9 cellular contexts compared by ENCODE assay signal in genomic region chr6:33203443-33204164, GRCh38. TPM values are rescaled to one million over a fixed set of nuclear protein-coding genes. Genes with fewer than 3 reads are reported as not detected.
A peak's percentile ranks its signal among the peaks of the same experiment; 100 is the strongest.
DNase-seq lines count a peak whose midpoint lies in the region; ATAC-seq and TF ChIP-seq lines count a peak whose summit lies in the region.
"Had no signal": no experiment of that assay in that cellular context is flagged by ENCODE, and none has a peak within 500 bp of the region (broad histone marks: within the 10 kb centered on the region; RNA-seq: fewer than 3 reads in every experiment).

No MANE protein-coding gene starts in this region.

- intact Hi-C loops in CD4-positive, alpha-beta memory T cell (cut with micrococcal nuclease): loop anchor here (1.0 to 10.0 kb wide), 7 partner anchors 46 to 1539 kb away; partner anchors contain the start of genes C6orf47, CSNK2B, CUTA and GPANK1
- intact Hi-C loops in testis (cut with DNase I; ENCODE audit: low total_unique reads): loop anchor here (10.0 kb wide), 1 partner anchor 111 kb away; the partner anchor contains the start of genes TAPBP and ZBTB22

- TF ChIP-seq CTCF in neural progenitor cell (IDR thresholded peaks at IDR 0.05) (no peak), testis (IDR thresholded peaks at IDR 0.05) (no peak)

- DNase-seq in CD4-positive, alpha-beta memory T cell: no peak
- DNase-seq in Karpas-422: no peak
- no peak for DNase-seq in central memory CD8-positive, alpha-beta T cell (ENCODE audit: low spot score in 2 of 2)
- DNase-seq in neural progenitor cell (ENCODE audit: low spot score): no peak
- DNase-seq in testis: no peak
- DNase-seq in DMS153 treated with DMSO at 0.1 percent for 48 hours (lab: John Stamatoyannopoulos, UW; ENCODE audit: unreplicated experiment): no peak

- H3K4me1 ChIP-seq in CD4-positive, alpha-beta memory T cell (ENCODE audit: insufficient read depth, low read length): peaks cover 56% of the 10 kb centered on the region
- H3K4me1 ChIP-seq in Karpas-422 (ENCODE audit: low read length) (peaks cover 54% of the 10 kb centered on the region), neural progenitor cell (peaks cover 39% of the 10 kb centered on the region), testis (peaks cover 45% of the 10 kb centered on the region)

- peak overlapping the region in 1 of 2 donors; percentile 88 for H3K4me3 ChIP-seq in CD4-positive, alpha-beta memory T cell (ENCODE audit: low read length in 2 of 2)
- no peak overlapping the region; the same call in 1 of the 2 replicates for H3K4me3 ChIP-seq in Karpas-422 (ENCODE audit: low read length)
- H3K4me3 ChIP-seq in neural progenitor cell: peak overlapping the region; percentile 70
- no peak overlapping the region for H3K4me3 ChIP-seq in testis

- peaks cover 13% of the 10 kb centered on the region for H3K36me3 ChIP-seq in CD4-positive, alpha-beta memory T cell (ENCODE audit: insufficient read depth, low read length)
- H3K36me3 ChIP-seq in Karpas-422 (ENCODE audit: insufficient read depth, low read length): peaks cover 18% of the 10 kb centered on the region
- H3K36me3 ChIP-seq in neural progenitor cell: no peaks in the 10 kb centered on the region
- no peaks in the 10 kb centered on the region for H3K36me3 ChIP-seq in testis (ENCODE audit: low read depth, missing control alignments)

- POLR2A ChIA-PET in CD4-positive, alpha-beta memory T cell (lab: Charles Lee; ENCODE audit: partially characterized antibody): interaction anchor here (1.0 kb wide), 1 partner anchor 45 kb away, joined by 4 read pairs; no protein-coding TSS in a partner anchor

- peaks cover 67% of the 10 kb centered on the region for H3F3A ChIP-seq in neural progenitor cell (ENCODE audit: low read depth)

- H3K27me3 ChIP-seq in CD4-positive, alpha-beta memory T cell (ENCODE audit: insufficient read depth, low read length): no peaks in the 10 kb centered on the region
- H3K27me3 ChIP-seq in Karpas-422 (ENCODE audit: low read length): no peaks in the 10 kb centered on the region
- H3K27me3 ChIP-seq in neural progenitor cell: peaks cover 8% of the 10 kb centered on the region
- no peaks in the 10 kb centered on the region for H3K27me3 ChIP-seq in testis
- H3K27me3 ChIP-seq: ascending aorta had no signal

- H3K27ac Mint-ChIP-seq in CD4-positive, alpha-beta memory T cell: peak overlapping the region; percentile 75 to 97 (median 91)
- peak overlapping the region; percentile 57 for H3K27ac Mint-ChIP-seq in central memory CD8-positive, alpha-beta T cell (ENCODE audit: low read depth)
- H3K27ac Mint-ChIP-seq in neural progenitor cell: peak overlapping the region; percentile 97

- H3K4me2 ChIP-seq in Karpas-422 (ENCODE audit: low read depth, low read length, poor library complexity, severe bottlenecking) (peak overlapping the region; percentile 8), neural progenitor cell (peak overlapping the region; percentile 85)

- CTCF ChIA-PET in CD4-positive, alpha-beta memory T cell (lab: Charles Lee; ENCODE audit: partially characterized antibody): no interaction called here

- peak overlapping the region; percentile 87 to 100 (median 97) for H3K4me3 Mint-ChIP-seq in CD4-positive, alpha-beta memory T cell
- peak overlapping the region; percentile 99 for H3K4me3 Mint-ChIP-seq in central memory CD8-positive, alpha-beta T cell
- H3K4me3 Mint-ChIP-seq in neural progenitor cell: peak overlapping the region; percentile 99

- H3K79me2 ChIP-seq in Karpas-422 (ENCODE audit: low read length) (peaks cover 38% of the 10 kb centered on the region), neural progenitor cell (ENCODE audit: low read depth) (peaks cover 38% of the 10 kb centered on the region)

- no peaks in the 10 kb centered on the region for H3K27me3 Mint-ChIP-seq in CD4-positive, alpha-beta memory T cell
- no peaks in the 10 kb centered on the region for H3K27me3 Mint-ChIP-seq in central memory CD8-positive, alpha-beta T cell
- peaks cover 9% of the 10 kb centered on the region for H3K27me3 Mint-ChIP-seq in neural progenitor cell (ENCODE audit: insufficient read depth, low read depth)

- H3K36me3 Mint-ChIP-seq in CD4-positive, alpha-beta memory T cell: peaks cover 21 to 51% of the 10 kb centered on the region in 2 donors
- peaks cover 37% of the 10 kb centered on the region for H3K36me3 Mint-ChIP-seq in central memory CD8-positive, alpha-beta T cell (ENCODE audit: insufficient read depth)
- H3K36me3 Mint-ChIP-seq in neural progenitor cell: peaks cover 25% of the 10 kb centered on the region

- peaks cover 0 to 2% (median 0%) of the 10 kb centered on the region in 8 donors for H3K9me3 Mint-ChIP-seq in CD4-positive, alpha-beta memory T cell
- H3K9me3 Mint-ChIP-seq in central memory CD8-positive, alpha-beta T cell: no peaks in the 10 kb centered on the region
- H3K9me3 Mint-ChIP-seq in neural progenitor cell: no peaks in the 10 kb centered on the region

- H3K9ac ChIP-seq in Karpas-422 (ENCODE audit: low read length): peak overlapping the region; percentile 21; the same call in 1 of the 2 replicates
- H3K9ac ChIP-seq in neural progenitor cell: no peak overlapping the region

- H4K20me1 ChIP-seq in Karpas-422 (ENCODE audit: insufficient read depth, low read depth, low read length) (no peaks in the 10 kb centered on the region), neural progenitor cell (ENCODE audit: low read depth) (peaks cover 40% of the 10 kb centered on the region)

- H3K27ac ChIP-seq in CD4-positive, alpha-beta memory T cell (ENCODE audit: low read depth, low read length): peak overlapping the region; percentile 73
- no peak overlapping the region for H3K27ac ChIP-seq in Karpas-422 (ENCODE audit: low read length)
- no peak overlapping the region for H3K27ac ChIP-seq in neural progenitor cell
- H3K27ac ChIP-seq in testis: no peak overlapping the region
- H3K27ac ChIP-seq: ascending aorta had no signal

- H3K4me1 Mint-ChIP-seq in CD4-positive, alpha-beta memory T cell: peaks cover 37 to 76% (median 56%) of the 10 kb centered on the region in 4 donors
- peaks cover 73% of the 10 kb centered on the region for H3K4me1 Mint-ChIP-seq in central memory CD8-positive, alpha-beta T cell
- H3K4me1 Mint-ChIP-seq in neural progenitor cell: peaks cover 61% of the 10 kb centered on the region

- ATAC-seq in central memory CD8-positive, alpha-beta T cell (replicated peaks; ENCODE audit: extremely low read depth, poor library complexity, severe bottlenecking): no peak
- ATAC-seq in HG03439 (IDR thresholded peaks at IDR 0.05; ENCODE audit: unreplicated experiment): no peak
- no peak for ATAC-seq in GM19452 (IDR thresholded peaks at IDR 0.05; ENCODE audit: unreplicated experiment)

- no peaks in the 10 kb centered on the region for H3K9me3 ChIP-seq in CD4-positive, alpha-beta memory T cell (ENCODE audit: control insufficient read depth in 1 of 2, low read length in 2 of 2)
- H3K9me3 ChIP-seq in Karpas-422 (ENCODE audit: low read length): no peaks in the 10 kb centered on the region
- H3K9me3 ChIP-seq in neural progenitor cell (ENCODE audit: low read depth): no peaks in the 10 kb centered on the region
- H3K9me3 ChIP-seq in testis: no peaks in the 10 kb centered on the region
- H3K9me3 ChIP-seq: ascending aorta had no signal

- H3K9me2 ChIP-seq in Karpas-422 (replicated peaks; ENCODE audit: insufficient read depth, low read length): no peaks in the 10 kb centered on the region

- no peak for TF ChIP-seq POLR2A in testis (IDR thresholded peaks at IDR 0.05)

- WGBS in testis, 2 donors: 80 to 90% methylated on average over 7 of the region's 7 CpGs

- H2AFZ ChIP-seq in Karpas-422 (ENCODE audit: low read length) (no peak overlapping the region), neural progenitor cell (replicated peaks) (no peak overlapping the region)

RNA-seq across cellular contexts. Expression of gene HSD17B8, which starts 0.9 kb away (rescaled TPM):
- total RNA-seq in CD4-positive, alpha-beta memory T cell: 10 to 100 TPM; 20.2 to 22.3 TPM
- 10 to 100 TPM; 57.4 to 77.3 TPM for polyA plus RNA-seq in CD4-positive, alpha-beta memory T cell
- 15.5 and 26.2 TPM in 2 replicates for total RNA-seq in Karpas-422 (2014; rRNA removed; shearing (Covaris generic); ENCODE audit: low replicate concordance)
- total RNA-seq in neural progenitor cell (ENCODE audit: low replicate concordance) (4.8 and 9.5 TPM in 2 replicates), testis (10 to 100 TPM; 25.4 to 26.3 TPM)
- polyA plus RNA-seq in testis (ENCODE audit: insufficient read depth, low read depth, low replicate concordance): 11.2 TPM
- total RNA-seq: ascending aorta had no signal

RNA-seq across cellular contexts. Expression of gene SLC39A7, which starts 2.9 kb away (rescaled TPM):
- 10 to 100 TPM; 40.8 to 40.9 TPM for total RNA-seq in CD4-positive, alpha-beta memory T cell
- polyA plus RNA-seq in CD4-positive, alpha-beta memory T cell: 10 to 100 TPM; 22.9 to 23.1 TPM
- total RNA-seq in Karpas-422 (2014; rRNA removed; shearing (Covaris generic); ENCODE audit: low replicate concordance): 14.0 and 31.9 TPM in 2 replicates
- total RNA-seq in neural progenitor cell (ENCODE audit: low replicate concordance): 40.8 and 59.2 TPM in 2 replicates
- 10 to 100 TPM; 79.1 to 85.7 TPM for total RNA-seq in testis
- polyA plus RNA-seq in testis (ENCODE audit: insufficient read depth, low read depth, low replicate concordance): 87.7 TPM

RNA-seq across cellular contexts. Expression of gene RXRB, which starts 3.1 kb away (rescaled TPM):
- total RNA-seq in CD4-positive, alpha-beta memory T cell: 10 to 100 TPM; 89.2 to 94.3 TPM
- 10 to 100 TPM in 1 of 2 donors, 1 to 10 TPM in 1; 5.6 to 11.5 TPM for polyA plus RNA-seq in CD4-positive, alpha-beta memory T cell
- 26.2 and 31.1 TPM in 2 replicates for total RNA-seq in Karpas-422 (2014; rRNA removed; shearing (Covaris generic); ENCODE audit: low replicate concordance)
- total RNA-seq in neural progenitor cell (ENCODE audit: low replicate concordance) (10.2 and 21.7 TPM in 2 replicates), testis (10 to 100 TPM; 42.9 to 47.3 TPM)
- polyA plus RNA-seq in testis (ENCODE audit: insufficient read depth, low read depth, low replicate concordance): 45.2 TPM

RNA-seq across cellular contexts. Expression of gene RING1, which starts 4.7 kb away (rescaled TPM):
- 10 to 100 TPM; 36.8 to 38.4 TPM for total RNA-seq in CD4-positive, alpha-beta memory T cell
- polyA plus RNA-seq in CD4-positive, alpha-beta memory T cell: 1 to 10 TPM; 3.4 to 7.8 TPM
- 14.2 and 38.7 TPM in 2 replicates for total RNA-seq in Karpas-422 (2014; rRNA removed; shearing (Covaris generic); ENCODE audit: low replicate concordance)
- total RNA-seq in neural progenitor cell (ENCODE audit: low replicate concordance): 12.1 and 20.2 TPM in 2 replicates
- total RNA-seq in testis: 10 to 100 TPM; 36.2 to 38.0 TPM
- 60.2 TPM for polyA plus RNA-seq in testis (ENCODE audit: insufficient read depth, low read depth, low replicate concordance)

RNA-seq across cellular contexts. Expression of gene COL11A2, which starts 11.3 kb away (rescaled TPM):
- 1 to 10 TPM; 1.2 to 1.6 TPM for total RNA-seq in CD4-positive, alpha-beta memory T cell
- polyA plus RNA-seq in CD4-positive, alpha-beta memory T cell: under 1 TPM; 0.40 to 0.49 TPM
- 0.41 and 1.0 TPM in 2 replicates for total RNA-seq in Karpas-422 (2014; rRNA removed; shearing (Covaris generic); ENCODE audit: low replicate concordance)
- total RNA-seq in neural progenitor cell (ENCODE audit: low replicate concordance) (0.49 and 0.99 TPM in 2 replicates), testis (1 to 10 TPM; 8.6 to 8.8 TPM)
- 8.2 TPM for polyA plus RNA-seq in testis (ENCODE audit: insufficient read depth, low read depth, low replicate concordance)
